23 cellular contexts compared by ENCODE assay signal in genomic region chr10:96974348-96974747, GRCh38.
A peak's percentile ranks its signal among the peaks of the same experiment; 100 is the strongest.
DNase-seq lines count a peak whose midpoint lies in the region; ATAC-seq and TF ChIP-seq lines count a peak whose summit lies in the region.
"Had no signal": no experiment of that assay in that cellular context is flagged by ENCODE, and none has a peak within 500 bp of the region (broad histone marks: within the 10 kb centered on the region; RNA-seq: fewer than 3 reads in every experiment).

No MANE protein-coding gene starts in this region.

- H3K18ac ChIP-seq in mesenchymal stem cell (ENCODE audit: low read depth in 1 of 2, low read length in 2 of 2), result no peak overlapping the region

- H2BK5ac ChIP-seq in mesenchymal stem cell (ENCODE audit: low read depth, low read length, poor library complexity, severe bottlenecking), result no peak overlapping the region

- no peaks in the 10 kb centered on the region for H3K9me3 Mint-ChIP-seq in activated naive CD4-positive, alpha-beta T cell treated with anti-CD3 and anti-CD28 coated beads, Interleukin-2, amount 50 U/mL, for 72 hours
- H3K9me3 Mint-ChIP-seq: activated T-helper 2 cell treated with anti-CD3 and anti-CD28 coated beads, Interferon-gamma antibody, Interleukin-2, Interleukin-4, amounts not matched to agents 10 μg/mL and 5 μg/mL and 100 μg/mL, durations not matched to agents 14 hours and 24 hours and 36 hours; stimulated activated effector memory CD8-positive, alpha-beta T cell treated with anti-CD3 and anti-CD28 coated beads, Interleukin-12 subunit alpha, Interleukin-12 subunit beta, amount 100 ng/mL, for 72 hours had no signal

- no peaks in the 10 kb centered on the region for H3K36me3 ChIP-seq in BJ (ENCODE audit: control insufficient read depth, insufficient read depth, low read length)
- H3K36me3 ChIP-seq in adipocyte (ENCODE audit: control insufficient read depth, insufficient read depth, low read length, severe bottlenecking), result no peaks in the 10 kb centered on the region
- H3K36me3 ChIP-seq in mesenchymal stem cell (ENCODE audit: control insufficient read depth in 1 of 2, insufficient read depth in 2 of 2, low read depth in 1 of 2, low read length in 2 of 2), result no peaks in the 10 kb centered on the region
- H3K36me3 ChIP-seq: esophagus muscularis mucosa, tibial artery had no signal

- no peak overlapping the region for H2BK12ac ChIP-seq in mesenchymal stem cell (ENCODE audit: low read length in 2 of 2)

- intact Hi-C loops in lower leg skin (cut with DNase I; ENCODE audit: low total_unique reads), result no loop called here

- CTCF ChIA-PET in BJ (lab: Yijun Ruan, JAX), result no interaction called here

- H3K4ac ChIP-seq in mesenchymal stem cell (ENCODE audit: low read depth in 1 of 2, low read length in 2 of 2), result no peak overlapping the region

- no peak overlapping the region for H3K23ac ChIP-seq in mesenchymal stem cell (ENCODE audit: low read length in 2 of 2)

- H3K4me2 ChIP-seq in mesenchymal stem cell (ENCODE audit: low read length, poor library complexity, severe bottlenecking), result no peak overlapping the region

- H3K27me3 ChIP-seq in BJ (ENCODE audit: control insufficient read depth, insufficient read depth, low read length) (no peaks in the 10 kb centered on the region), adipocyte (replicated peaks; ENCODE audit: control insufficient read depth, insufficient read depth, low read length) (no peaks in the 10 kb centered on the region), mesenchymal stem cell (ENCODE audit: control insufficient read depth in 1 of 2, insufficient read depth in 1 of 2, low read length in 2 of 2) (no peaks in the 10 kb centered on the region)
- H3K27me3 ChIP-seq: esophagus muscularis mucosa, tibial artery had no signal

- ATAC-seq in GM21576 (IDR thresholded peaks at IDR 0.05; ENCODE audit: unreplicated experiment), result peak; percentile 34
- no peak for ATAC-seq in activated naive CD4-positive, alpha-beta T cell treated with anti-CD3 and anti-CD28 coated beads, Interleukin-2, amount 50 U/mL, for 72 hours
- ATAC-seq in HG03354 (IDR thresholded peaks at IDR 0.05; ENCODE audit: poor library complexity, severe bottlenecking, unreplicated experiment), result no peak
- ATAC-seq: activated CD8-positive, alpha-beta memory T cell treated with anti-CD3 and anti-CD28 coated beads, Interleukin-2, amount 10 ng/mL, durations not matched to agents 7 days and 5 days; K562; stimulated activated effector memory CD8-positive, alpha-beta T cell treated with anti-CD3 and anti-CD28 coated beads, Interleukin-12 subunit alpha, Interleukin-12 subunit beta, amount 100 ng/mL, for 72 hours had no signal

- POLR2A ChIA-PET in BJ (lab: Charles Lee), result no interaction called here

- 60 to 65% methylated on average over 4 of the region's 4 CpGs for WGBS in lower leg skin, 2 donors
- WGBS in mesenchymal stem cell, result 100% methylated on average over 2 of the region's 4 CpGs

- no peak overlapping the region for H2AK5ac ChIP-seq in mesenchymal stem cell (ENCODE audit: low read length, severe bottlenecking)

- DNase-seq in BJ (ENCODE audit: low read depth), result peak; percentile 47
- peak; percentile 43 for DNase-seq in adipocyte (ENCODE audit: low read depth)
- DNase-seq in medulla oblongata (ENCODE audit: extremely low spot score), result peak; percentile 43
- DNase-seq in lower leg skin (ENCODE audit: low spot score in 2 of 2), result no peak
- DNase-seq in mesenchymal stem cell, result no peak
- DNase-seq in activated naive CD4-positive, alpha-beta T cell treated with anti-CD3 and anti-CD28 coated beads, Interleukin-2, amount 50 U/mL, for 72 hours (ENCODE audit: low spot score in 2 of 2), result no peak
- DNase-seq: ACHN; activated CD4-positive, alpha-beta T cell treated with anti-CD3 and anti-CD28 coated beads for 4 hours; activated CD8-positive, alpha-beta memory T cell treated with anti-CD3 and anti-CD28 coated beads, Interleukin-2, amount 10 ng/mL, durations not matched to agents 7 days and 5 days; central memory CD4-positive, alpha-beta T cell; DMS79; NCI-H1105 treated with DMSO at 0.1 percent for 48 hours; NCI-H2171; NCI-H774; RPMI8226; stimulated activated CD4-positive, alpha-beta T cell treated with anti-CD3 and anti-CD28 coated beads, Interleukin-15, amount 100 ng/mL, for 24 hours; tibial artery had no signal

- H3K27ac ChIP-seq in mesenchymal stem cell (ENCODE audit: low read length, poor library complexity, severe bottlenecking), result no peak overlapping the region
- H3K27ac ChIP-seq: esophagus muscularis mucosa, tibial artery had no signal

- peaks cover 1% of the 10 kb centered on the region for H3K79me1 ChIP-seq in mesenchymal stem cell (replicated peaks; ENCODE audit: low read length, poor library complexity, severe bottlenecking)

- H2AFZ ChIP-seq in mesenchymal stem cell (ENCODE audit: low read depth, low read length), result no peak overlapping the region

- no peak overlapping the region for H4K91ac ChIP-seq in mesenchymal stem cell (ENCODE audit: low read length)

- H3K4me3 ChIP-seq in BJ (ENCODE audit: low read depth, low read length), result no peak overlapping the region
- H3K4me3 ChIP-seq in adipocyte (ENCODE audit: low read length), result no peak overlapping the region
- H3K4me3 ChIP-seq in lower leg skin (ENCODE audit: low read depth, poor library complexity, severe bottlenecking), result no peak overlapping the region
- no peak overlapping the region for H3K4me3 ChIP-seq in mesenchymal stem cell (ENCODE audit: insufficient read depth in 1 of 2, low read depth in 1 of 2, low read length in 2 of 2)
- H3K4me3 ChIP-seq: esophagus muscularis mucosa, K562, tibial artery had no signal

- H3K9me3 ChIP-seq in adipocyte (ENCODE audit: control insufficient read depth, low read length), result no peaks in the 10 kb centered on the region
- no peaks in the 10 kb centered on the region for H3K9me3 ChIP-seq in mesenchymal stem cell (ENCODE audit: control insufficient read depth, low read length)
- H3K9me3 ChIP-seq: esophagus muscularis mucosa, tibial artery had no signal

- H2BK120ac ChIP-seq in mesenchymal stem cell (ENCODE audit: low read depth, low read length), result no peak overlapping the region

- TF ChIP-seq CTCF in BJ (IDR thresholded peaks at IDR 0.05; ENCODE audit: insufficient read depth, low read depth, low read length), result no peak
- no peak for TF ChIP-seq CTCF in lower leg skin (IDR thresholded peaks at IDR 0.05)

- no peak for TF ChIP-seq POLR2A in lower leg skin (IDR thresholded peaks at IDR 0.05)

- H4K8ac ChIP-seq in mesenchymal stem cell (ENCODE audit: low read length), result no peak overlapping the region

- no peak overlapping the region for H2BK15ac ChIP-seq in mesenchymal stem cell (ENCODE audit: low read depth, poor library complexity, severe bottlenecking)

- H3K9ac ChIP-seq in adipocyte (ENCODE audit: low read length) (no peak overlapping the region), mesenchymal stem cell (ENCODE audit: low read length) (no peak overlapping the region)

- peaks cover 0 to 4% of the 10 kb centered on the region in 2 donors for H3K36me3 Mint-ChIP-seq in activated naive CD4-positive, alpha-beta T cell treated with anti-CD3 and anti-CD28 coated beads, Interleukin-2, amount 50 U/mL, for 72 hours
- H3K36me3 Mint-ChIP-seq: stimulated activated effector memory CD8-positive, alpha-beta T cell treated with anti-CD3 and anti-CD28 coated beads, Interleukin-12 subunit alpha, Interleukin-12 subunit beta, amount 100 ng/mL, for 72 hours had no signal

- H3K4me1 ChIP-seq in adipocyte (ENCODE audit: control insufficient read depth, insufficient read depth, low read length) (peaks cover 31% of the 10 kb centered on the region), mesenchymal stem cell (ENCODE audit: control insufficient read depth, insufficient read depth, low read depth, low read length) (peaks cover 4% of the 10 kb centered on the region)
- H3K4me1 ChIP-seq: esophagus muscularis mucosa, tibial artery had no signal

- H3K14ac ChIP-seq in mesenchymal stem cell (ENCODE audit: low read length in 2 of 2), result no peak overlapping the region

- no peak overlapping the region for H3K27ac Mint-ChIP-seq in activated naive CD4-positive, alpha-beta T cell treated with anti-CD3 and anti-CD28 coated beads, Interleukin-2, amount 50 U/mL, for 72 hours
- H3K27ac Mint-ChIP-seq: activated CD8-positive, alpha-beta memory T cell treated with anti-CD3 and anti-CD28 coated beads, Interleukin-2, amount 10 ng/mL, durations not matched to agents 7 days and 5 days; activated T-helper 2 cell treated with anti-CD3 and anti-CD28 coated beads, Interferon-gamma antibody, Interleukin-2, Interleukin-4, amounts not matched to agents 10 μg/mL and 5 μg/mL and 100 μg/mL, durations not matched to agents 14 hours and 24 hours and 36 hours; stimulated activated effector memory CD8-positive, alpha-beta T cell treated with anti-CD3 and anti-CD28 coated beads, Interleukin-12 subunit alpha, Interleukin-12 subunit beta, amount 100 ng/mL, for 72 hours had no signal

Comparison
In these comparisons a context has a peak if more than half of its experiments do, and no peak if none do; other contexts are left out.
1. DNase-seq: peak in BJ (single experiment), adipocyte (single experiment) and medulla oblongata (single experiment); none in lower leg skin (0 of 2), mesenchymal stem cell (single experiment) and activated naive CD4-positive, alpha-beta T cell treated with anti-CD3 and anti-CD28 coated beads, Interleukin-2, amount 50 U/mL, for 72 hours (0 of 2).